Comparison of ENCODE assay signal across 1 cellular context in the genomic region with DNA sequence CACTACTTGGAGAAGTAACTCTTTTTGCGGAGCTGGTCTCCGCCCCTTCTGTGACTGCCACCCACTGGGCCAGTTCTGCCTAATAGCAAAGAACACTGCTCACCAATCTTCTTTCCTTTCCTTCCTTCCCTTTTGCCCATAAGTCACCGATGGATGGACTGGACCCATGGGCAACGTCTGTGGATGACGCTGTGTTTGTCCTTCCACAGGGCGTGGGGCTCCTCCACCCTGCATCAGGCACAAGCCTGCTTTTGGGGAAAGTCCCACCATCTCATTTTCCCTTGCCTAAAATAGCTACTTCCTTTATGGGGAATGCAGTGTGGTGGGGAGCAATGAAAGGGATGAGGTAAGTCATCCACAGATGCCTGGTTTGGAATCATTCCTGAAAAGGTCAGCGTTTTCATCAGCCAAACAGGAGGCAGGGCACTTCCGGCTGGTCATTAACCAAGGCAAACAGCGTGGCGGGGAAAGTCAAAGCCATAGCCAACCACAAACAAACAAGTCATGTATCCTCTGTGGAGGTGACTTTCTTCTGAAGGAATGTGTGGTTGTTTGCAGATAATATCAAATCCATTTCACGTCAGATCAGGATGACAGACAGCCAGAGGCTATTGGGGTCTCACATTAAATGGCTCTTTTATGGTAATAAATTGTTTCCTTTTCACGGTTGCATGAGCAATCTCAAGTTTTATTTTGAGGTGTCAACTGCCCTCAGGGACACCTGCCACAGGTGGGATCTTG.
A peak's percentile ranks its signal among the peaks of the same experiment; 100 is the strongest.
TF ChIP-seq lines count a peak whose summit lies in the region.

No MANE protein-coding gene starts in this region.

TF ChIP-seq in HepG2, 621 proteins besides CTCF, POLR2A, EP300 and RAD21 (continued from another document and continues in another):
- TF ChIP-seq, protein P1, sequence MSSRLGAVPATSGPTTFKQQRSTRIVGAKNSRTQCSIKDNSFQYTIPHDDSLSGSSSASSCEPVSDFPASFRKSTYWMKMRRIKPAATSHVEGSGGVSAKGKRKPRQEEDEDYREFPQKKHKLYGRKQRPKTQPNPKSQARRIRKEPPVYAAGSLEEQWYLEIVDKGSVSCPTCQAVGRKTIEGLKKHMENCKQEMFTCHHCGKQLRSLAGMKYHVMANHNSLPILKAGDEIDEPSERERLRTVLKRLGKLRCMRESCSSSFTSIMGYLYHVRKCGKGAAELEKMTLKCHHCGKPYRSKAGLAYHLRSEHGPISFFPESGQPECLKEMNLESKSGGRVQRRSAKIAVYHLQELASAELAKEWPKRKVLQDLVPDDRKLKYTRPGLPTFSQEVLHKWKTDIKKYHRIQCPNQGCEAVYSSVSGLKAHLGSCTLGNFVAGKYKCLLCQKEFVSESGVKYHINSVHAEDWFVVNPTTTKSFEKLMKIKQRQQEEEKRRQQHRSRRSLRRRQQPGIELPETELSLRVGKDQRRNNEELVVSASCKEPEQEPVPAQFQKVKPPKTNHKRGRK (CRISPR knock-in tag; IDR thresholded peaks at IDR 0.05) = no peak
- TF ChIP-seq, protein P2, sequence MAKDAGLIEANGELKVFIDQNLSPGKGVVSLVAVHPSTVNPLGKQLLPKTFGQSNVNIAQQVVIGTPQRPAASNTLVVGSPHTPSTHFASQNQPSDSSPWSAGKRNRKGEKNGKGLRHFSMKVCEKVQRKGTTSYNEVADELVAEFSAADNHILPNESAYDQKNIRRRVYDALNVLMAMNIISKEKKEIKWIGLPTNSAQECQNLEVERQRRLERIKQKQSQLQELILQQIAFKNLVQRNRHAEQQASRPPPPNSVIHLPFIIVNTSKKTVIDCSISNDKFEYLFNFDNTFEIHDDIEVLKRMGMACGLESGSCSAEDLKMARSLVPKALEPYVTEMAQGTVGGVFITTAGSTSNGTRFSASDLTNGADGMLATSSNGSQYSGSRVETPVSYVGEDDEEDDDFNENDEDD (CRISPR knock-in tag; IDR thresholded peaks at IDR 0.05; ENCODE audit: borderline replicate concordance) = peak; percentile 35; the same call in 1 of the 2 replicates
- TF ChIP-seq SMAD3 (CRISPR knock-in tag; IDR thresholded peaks at IDR 0.05) = peak; percentile 67; the same call in 1 of the 2 replicates
- TF ChIP-seq, protein P3, sequence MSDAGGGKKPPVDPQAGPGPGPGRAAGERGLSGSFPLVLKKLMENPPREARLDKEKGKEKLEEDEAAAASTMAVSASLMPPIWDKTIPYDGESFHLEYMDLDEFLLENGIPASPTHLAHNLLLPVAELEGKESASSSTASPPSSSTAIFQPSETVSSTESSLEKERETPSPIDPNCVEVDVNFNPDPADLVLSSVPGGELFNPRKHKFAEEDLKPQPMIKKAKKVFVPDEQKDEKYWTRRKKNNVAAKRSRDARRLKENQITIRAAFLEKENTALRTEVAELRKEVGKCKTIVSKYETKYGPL (CRISPR knock-in tag; IDR thresholded peaks at IDR 0.05) = peak; percentile 65; the same call in 1 of the 2 replicates
- TF ChIP-seq MAFF (IDR thresholded peaks at IDR 0.05; ENCODE audit: low read depth, low read length) = peak; percentile 90
- TF ChIP-seq NFE2 (CRISPR knock-in tag; IDR thresholded peaks at IDR 0.05) = no peak
- TF ChIP-seq SAP130 (CRISPR knock-in tag; IDR thresholded peaks at IDR 0.05; ENCODE audit: low read depth) = peak; percentile 90
- TF ChIP-seq, protein P4, sequence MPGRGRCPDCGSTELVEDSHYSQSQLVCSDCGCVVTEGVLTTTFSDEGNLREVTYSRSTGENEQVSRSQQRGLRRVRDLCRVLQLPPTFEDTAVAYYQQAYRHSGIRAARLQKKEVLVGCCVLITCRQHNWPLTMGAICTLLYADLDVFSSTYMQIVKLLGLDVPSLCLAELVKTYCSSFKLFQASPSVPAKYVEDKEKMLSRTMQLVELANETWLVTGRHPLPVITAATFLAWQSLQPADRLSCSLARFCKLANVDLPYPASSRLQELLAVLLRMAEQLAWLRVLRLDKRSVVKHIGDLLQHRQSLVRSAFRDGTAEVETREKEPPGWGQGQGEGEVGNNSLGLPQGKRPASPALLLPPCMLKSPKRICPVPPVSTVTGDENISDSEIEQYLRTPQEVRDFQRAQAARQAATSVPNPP (CRISPR knock-in tag; IDR thresholded peaks at IDR 0.05) = peak; percentile 38; the same call in 1 of the 2 replicates
- peak; percentile 92 for TF ChIP-seq CREM (IDR thresholded peaks at IDR 0.05)
- TF ChIP-seq CREM (CRISPR knock-in tag; IDR thresholded peaks at IDR 0.05) = no peak
- TF ChIP-seq MTA1 (CRISPR knock-in tag; IDR thresholded peaks at IDR 0.05; ENCODE audit: borderline replicate concordance) = peak; percentile 60; the same call in 1 of the 2 replicates
- peak; percentile 48; the same call in 1 of the 2 replicates for TF ChIP-seq SIX1 (CRISPR knock-in tag; IDR thresholded peaks at IDR 0.05; ENCODE audit: borderline replicate concordance)
- TF ChIP-seq SP4 (CRISPR knock-in tag; IDR thresholded peaks at IDR 0.05) = peak; percentile 73
- peak; percentile 65 for TF ChIP-seq ONECUT2 (CRISPR knock-in tag; IDR thresholded peaks at IDR 0.05)
- no peak for TF ChIP-seq STAT5B (CRISPR knock-in tag; IDR thresholded peaks at IDR 0.05)
- TF ChIP-seq MXD4 (CRISPR knock-in tag; IDR thresholded peaks at IDR 0.05) = no peak
- peak; percentile 94 for TF ChIP-seq NFIC (IDR thresholded peaks at IDR 0.05; ENCODE audit: low read length)
- TF ChIP-seq, protein P5, sequence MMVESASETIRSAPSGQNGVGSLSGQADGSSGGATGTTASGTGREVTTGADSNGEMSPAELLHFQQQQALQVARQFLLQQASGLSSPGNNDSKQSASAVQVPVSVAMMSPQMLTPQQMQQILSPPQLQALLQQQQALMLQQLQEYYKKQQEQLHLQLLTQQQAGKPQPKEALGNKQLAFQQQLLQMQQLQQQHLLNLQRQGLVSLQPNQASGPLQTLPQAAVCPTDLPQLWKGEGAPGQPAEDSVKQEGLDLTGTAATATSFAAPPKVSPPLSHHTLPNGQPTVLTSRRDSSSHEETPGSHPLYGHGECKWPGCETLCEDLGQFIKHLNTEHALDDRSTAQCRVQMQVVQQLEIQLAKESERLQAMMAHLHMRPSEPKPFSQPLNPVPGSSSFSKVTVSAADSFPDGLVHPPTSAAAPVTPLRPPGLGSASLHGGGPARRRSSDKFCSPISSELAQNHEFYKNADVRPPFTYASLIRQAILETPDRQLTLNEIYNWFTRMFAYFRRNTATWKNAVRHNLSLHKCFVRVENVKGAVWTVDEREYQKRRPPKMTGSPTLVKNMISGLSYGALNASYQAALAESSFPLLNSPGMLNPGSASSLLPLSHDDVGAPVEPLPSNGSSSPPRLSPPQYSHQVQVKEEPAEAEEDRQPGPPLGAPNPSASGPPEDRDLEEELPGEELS (CRISPR knock-in tag; IDR thresholded peaks at IDR 0.05) = peak; percentile 98
- TF ChIP-seq SIN3A (IDR thresholded peaks at IDR 0.05; ENCODE audit: borderline replicate concordance, low read depth, low read length) = peak; percentile 34; the same call in 1 of the 2 replicates
- TF ChIP-seq ZFAT (CRISPR knock-in tag; conservative IDR thresholded peaks at IDR 0.05) = no peak; the same call in 1 of the 2 replicates
- peak; percentile 91 for TF ChIP-seq HDAC2 (CRISPR knock-in tag; IDR thresholded peaks at IDR 0.05)
- TF ChIP-seq, protein P6, sequence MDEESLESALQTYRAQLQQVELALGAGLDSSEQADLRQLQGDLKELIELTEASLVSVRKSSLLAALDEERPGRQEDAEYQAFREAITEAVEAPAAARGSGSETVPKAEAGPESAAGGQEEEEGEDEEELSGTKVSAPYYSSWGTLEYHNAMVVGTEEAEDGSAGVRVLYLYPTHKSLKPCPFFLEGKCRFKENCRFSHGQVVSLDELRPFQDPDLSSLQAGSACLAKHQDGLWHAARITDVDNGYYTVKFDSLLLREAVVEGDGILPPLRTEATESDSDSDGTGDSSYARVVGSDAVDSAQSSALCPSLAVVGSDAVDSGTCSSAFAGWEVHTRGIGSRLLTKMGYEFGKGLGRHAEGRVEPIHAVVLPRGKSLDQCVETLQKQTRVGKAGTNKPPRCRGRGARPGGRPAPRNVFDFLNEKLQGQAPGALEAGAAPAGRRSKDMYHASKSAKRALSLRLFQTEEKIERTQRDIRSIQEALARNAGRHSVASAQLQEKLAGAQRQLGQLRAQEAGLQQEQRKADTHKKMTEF (CRISPR knock-in tag; IDR thresholded peaks at IDR 0.05) = peak; percentile 98
- no peak for TF ChIP-seq ZNF75D (CRISPR knock-in tag; IDR thresholded peaks at IDR 0.05; ENCODE audit: borderline replicate concordance)
- TF ChIP-seq, protein P7, sequence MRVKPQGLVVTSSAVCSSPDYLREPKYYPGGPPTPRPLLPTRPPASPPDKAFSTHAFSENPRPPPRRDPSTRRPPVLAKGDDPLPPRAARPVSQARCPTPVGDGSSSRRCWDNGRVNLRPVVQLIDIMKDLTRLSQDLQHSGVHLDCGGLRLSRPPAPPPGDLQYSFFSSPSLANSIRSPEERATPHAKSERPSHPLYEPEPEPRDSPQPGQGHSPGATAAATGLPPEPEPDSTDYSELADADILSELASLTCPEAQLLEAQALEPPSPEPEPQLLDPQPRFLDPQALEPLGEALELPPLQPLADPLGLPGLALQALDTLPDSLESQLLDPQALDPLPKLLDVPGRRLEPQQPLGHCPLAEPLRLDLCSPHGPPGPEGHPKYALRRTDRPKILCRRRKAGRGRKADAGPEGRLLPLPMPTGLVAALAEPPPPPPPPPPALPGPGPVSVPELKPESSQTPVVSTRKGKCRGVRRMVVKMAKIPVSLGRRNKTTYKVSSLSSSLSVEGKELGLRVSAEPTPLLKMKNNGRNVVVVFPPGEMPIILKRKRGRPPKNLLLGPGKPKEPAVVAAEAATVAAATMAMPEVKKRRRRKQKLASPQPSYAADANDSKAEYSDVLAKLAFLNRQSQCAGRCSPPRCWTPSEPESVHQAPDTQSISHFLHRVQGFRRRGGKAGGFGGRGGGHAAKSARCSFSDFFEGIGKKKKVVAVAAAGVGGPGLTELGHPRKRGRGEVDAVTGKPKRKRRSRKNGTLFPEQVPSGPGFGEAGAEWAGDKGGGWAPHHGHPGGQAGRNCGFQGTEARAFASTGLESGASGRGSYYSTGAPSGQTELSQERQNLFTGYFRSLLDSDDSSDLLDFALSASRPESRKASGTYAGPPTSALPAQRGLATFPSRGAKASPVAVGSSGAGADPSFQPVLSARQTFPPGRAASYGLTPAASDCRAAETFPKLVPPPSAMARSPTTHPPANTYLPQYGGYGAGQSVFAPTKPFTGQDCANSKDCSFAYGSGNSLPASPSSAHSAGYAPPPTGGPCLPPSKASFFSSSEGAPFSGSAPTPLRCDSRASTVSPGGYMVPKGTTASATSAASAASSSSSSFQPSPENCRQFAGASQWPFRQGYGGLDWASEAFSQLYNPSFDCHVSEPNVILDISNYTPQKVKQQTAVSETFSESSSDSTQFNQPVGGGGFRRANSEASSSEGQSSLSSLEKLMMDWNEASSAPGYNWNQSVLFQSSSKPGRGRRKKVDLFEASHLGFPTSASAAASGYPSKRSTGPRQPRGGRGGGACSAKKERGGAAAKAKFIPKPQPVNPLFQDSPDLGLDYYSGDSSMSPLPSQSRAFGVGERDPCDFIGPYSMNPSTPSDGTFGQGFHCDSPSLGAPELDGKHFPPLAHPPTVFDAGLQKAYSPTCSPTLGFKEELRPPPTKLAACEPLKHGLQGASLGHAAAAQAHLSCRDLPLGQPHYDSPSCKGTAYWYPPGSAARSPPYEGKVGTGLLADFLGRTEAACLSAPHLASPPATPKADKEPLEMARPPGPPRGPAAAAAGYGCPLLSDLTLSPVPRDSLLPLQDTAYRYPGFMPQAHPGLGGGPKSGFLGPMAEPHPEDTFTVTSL (CRISPR knock-in tag; IDR thresholded peaks at IDR 0.05; ENCODE audit: borderline replicate concordance) = peak; percentile 94; the same call in 1 of the 2 replicates
- TF ChIP-seq, protein P8, sequence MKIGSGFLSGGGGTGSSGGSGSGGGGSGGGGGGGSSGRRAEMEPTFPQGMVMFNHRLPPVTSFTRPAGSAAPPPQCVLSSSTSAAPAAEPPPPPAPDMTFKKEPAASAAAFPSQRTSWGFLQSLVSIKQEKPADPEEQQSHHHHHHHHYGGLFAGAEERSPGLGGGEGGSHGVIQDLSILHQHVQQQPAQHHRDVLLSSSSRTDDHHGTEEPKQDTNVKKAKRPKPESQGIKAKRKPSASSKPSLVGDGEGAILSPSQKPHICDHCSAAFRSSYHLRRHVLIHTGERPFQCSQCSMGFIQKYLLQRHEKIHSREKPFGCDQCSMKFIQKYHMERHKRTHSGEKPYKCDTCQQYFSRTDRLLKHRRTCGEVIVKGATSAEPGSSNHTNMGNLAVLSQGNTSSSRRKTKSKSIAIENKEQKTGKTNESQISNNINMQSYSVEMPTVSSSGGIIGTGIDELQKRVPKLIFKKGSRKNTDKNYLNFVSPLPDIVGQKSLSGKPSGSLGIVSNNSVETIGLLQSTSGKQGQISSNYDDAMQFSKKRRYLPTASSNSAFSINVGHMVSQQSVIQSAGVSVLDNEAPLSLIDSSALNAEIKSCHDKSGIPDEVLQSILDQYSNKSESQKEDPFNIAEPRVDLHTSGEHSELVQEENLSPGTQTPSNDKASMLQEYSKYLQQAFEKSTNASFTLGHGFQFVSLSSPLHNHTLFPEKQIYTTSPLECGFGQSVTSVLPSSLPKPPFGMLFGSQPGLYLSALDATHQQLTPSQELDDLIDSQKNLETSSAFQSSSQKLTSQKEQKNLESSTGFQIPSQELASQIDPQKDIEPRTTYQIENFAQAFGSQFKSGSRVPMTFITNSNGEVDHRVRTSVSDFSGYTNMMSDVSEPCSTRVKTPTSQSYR (CRISPR knock-in tag; IDR thresholded peaks at IDR 0.05; ENCODE audit: borderline replicate concordance) = peak; percentile 65; the same call in 1 of the 2 replicates
- no peak; the same call in 1 of the 2 replicates for TF ChIP-seq ZNF335 (CRISPR knock-in tag; IDR thresholded peaks at IDR 0.05)
- no peak for TF ChIP-seq ZSCAN22 (CRISPR knock-in tag; IDR thresholded peaks at IDR 0.05)
- TF ChIP-seq, protein P9, sequence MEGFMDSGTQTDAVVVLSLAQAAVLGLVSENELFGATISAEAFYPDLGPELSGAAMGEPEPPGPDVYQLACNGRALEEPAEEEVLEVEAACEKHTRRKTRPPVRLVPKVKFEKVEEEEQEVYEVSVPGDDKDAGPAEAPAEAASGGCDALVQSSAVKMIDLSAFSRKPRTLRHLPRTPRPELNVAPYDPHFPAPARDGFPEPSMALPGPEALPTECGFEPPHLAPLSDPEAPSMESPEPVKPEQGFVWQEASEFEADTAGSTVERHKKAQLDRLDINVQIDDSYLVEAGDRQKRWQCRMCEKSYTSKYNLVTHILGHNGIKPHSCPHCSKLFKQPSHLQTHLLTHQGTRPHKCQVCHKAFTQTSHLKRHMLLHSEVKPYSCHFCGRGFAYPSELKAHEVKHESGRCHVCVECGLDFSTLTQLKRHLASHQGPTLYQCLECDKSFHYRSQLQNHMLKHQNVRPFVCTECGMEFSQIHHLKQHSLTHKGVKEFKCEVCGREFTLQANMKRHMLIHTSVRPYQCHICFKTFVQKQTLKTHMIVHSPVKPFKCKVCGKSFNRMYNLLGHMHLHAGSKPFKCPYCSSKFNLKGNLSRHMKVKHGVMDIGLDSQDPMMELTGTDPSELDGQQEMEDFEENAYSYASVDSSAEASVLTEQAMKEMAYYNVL (CRISPR knock-in tag; IDR thresholded peaks at IDR 0.05; ENCODE audit: borderline replicate concordance) = peak; percentile 88
- TF ChIP-seq ZNF777 (CRISPR knock-in tag; IDR thresholded peaks at IDR 0.05) = no peak
- TF ChIP-seq, protein P10, sequence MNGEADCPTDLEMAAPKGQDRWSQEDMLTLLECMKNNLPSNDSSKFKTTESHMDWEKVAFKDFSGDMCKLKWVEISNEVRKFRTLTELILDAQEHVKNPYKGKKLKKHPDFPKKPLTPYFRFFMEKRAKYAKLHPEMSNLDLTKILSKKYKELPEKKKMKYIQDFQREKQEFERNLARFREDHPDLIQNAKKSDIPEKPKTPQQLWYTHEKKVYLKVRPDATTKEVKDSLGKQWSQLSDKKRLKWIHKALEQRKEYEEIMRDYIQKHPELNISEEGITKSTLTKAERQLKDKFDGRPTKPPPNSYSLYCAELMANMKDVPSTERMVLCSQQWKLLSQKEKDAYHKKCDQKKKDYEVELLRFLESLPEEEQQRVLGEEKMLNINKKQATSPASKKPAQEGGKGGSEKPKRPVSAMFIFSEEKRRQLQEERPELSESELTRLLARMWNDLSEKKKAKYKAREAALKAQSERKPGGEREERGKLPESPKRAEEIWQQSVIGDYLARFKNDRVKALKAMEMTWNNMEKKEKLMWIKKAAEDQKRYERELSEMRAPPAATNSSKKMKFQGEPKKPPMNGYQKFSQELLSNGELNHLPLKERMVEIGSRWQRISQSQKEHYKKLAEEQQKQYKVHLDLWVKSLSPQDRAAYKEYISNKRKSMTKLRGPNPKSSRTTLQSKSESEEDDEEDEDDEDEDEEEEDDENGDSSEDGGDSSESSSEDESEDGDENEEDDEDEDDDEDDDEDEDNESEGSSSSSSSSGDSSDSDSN (CRISPR knock-in tag; IDR thresholded peaks at IDR 0.05) = peak; percentile 51; the same call in 1 of the 2 replicates
